8 cellular contexts compared by ENCODE assay signal in genomic region chr12:26271889-26272492, GRCh38.
DNase-seq lines count a peak whose midpoint lies in the region; FAIRE-seq and TF ChIP-seq lines count a peak whose summit lies in the region.

No MANE protein-coding gene starts in this region.

- dilution Hi-C loops in endothelial cell of umbilical vein (cut with MboI; ENCODE audit: extremely low pct_ligation_motif_present, low sequenced_read_pairs), result no loop called here

- intact Hi-C loops in endothelial cell of umbilical vein (cut with micrococcal nuclease), result loop anchor here (10.0 kb wide), 1 partner anchor 423 kb away; no protein-coding TSS in a partner anchor
- intact Hi-C loops in activated T-helper 2 cell treated with anti-CD3 and anti-CD28 coated beads, Interferon-gamma antibody, Interleukin-2, Interleukin-4, amounts not matched to agents 10 μg/mL and 5 μg/mL and 100 μg/mL, durations not matched to agents 14 hours and 24 hours and 36 hours (cut with micrococcal nuclease), result loop anchor here (10.0 kb wide), 1 partner anchor 147 kb away; the partner anchor contains the start of gene BHLHE41

- no peak overlapping the region for H3K4me3 Mint-ChIP-seq in activated T-helper 2 cell treated with anti-CD3 and anti-CD28 coated beads, Interferon-gamma antibody, Interleukin-2, Interleukin-4, amounts not matched to agents 10 μg/mL and 5 μg/mL and 100 μg/mL, durations not matched to agents 14 hours and 24 hours and 36 hours (ENCODE audit: low read depth)

- H3K36me3 ChIP-seq in ACC112 (ENCODE audit: insufficient read depth, low read length), result no peaks in the 10 kb centered on the region
- no peaks in the 10 kb centered on the region for H3K36me3 ChIP-seq in endothelial cell of umbilical vein (ENCODE audit: control insufficient read depth in 2 of 2, extremely low read depth in 1 of 2, insufficient read depth in 2 of 2, low read length in 2 of 2)

- H4K20me1 ChIP-seq in endothelial cell of umbilical vein (replicated peaks; ENCODE audit: control insufficient read depth, extremely low read depth, insufficient read depth, low read length), result no peaks in the 10 kb centered on the region

- peaks cover 51% of the 10 kb centered on the region for H3K4me1 ChIP-seq in ACC112 (ENCODE audit: control insufficient read depth, insufficient read depth, low read length, unreplicated experiment)
- peaks cover 34% of the 10 kb centered on the region for H3K4me1 ChIP-seq in endothelial cell of umbilical vein (ENCODE audit: control insufficient read depth, extremely low read depth, insufficient read depth, low read length)

- DNase-seq in HS-27A (ENCODE audit: low read depth) (peak; percentile 36), endothelial cell of umbilical vein (ENCODE audit: low read depth, low spot score) (peak; percentile 93), myocyte (ENCODE audit: low read depth) (peak; percentile 43), SHP77 (lab: John Stamatoyannopoulos, UW) (no peak), NCI-H2029 (lab: John Stamatoyannopoulos, UW) (no peak), NCI-H446 treated with DMSO at 0.1 percent for 48 hours (lab: John Stamatoyannopoulos, UW) (no peak)
- no peak for DNase-seq in activated T-helper 2 cell treated with anti-CD3 and anti-CD28 coated beads, Interferon-gamma antibody, Interleukin-2, Interleukin-4, amounts not matched to agents 10 μg/mL and 5 μg/mL and 100 μg/mL, durations not matched to agents 14 hours and 24 hours and 36 hours (ENCODE audit: low spot score)

- H3K4me3 ChIP-seq in ACC112 (ENCODE audit: low read depth, low read length), result no peak overlapping the region
- H3K4me3 ChIP-seq in endothelial cell of umbilical vein (replicated peaks in 1 of 3; ENCODE audit: insufficient read depth in 1 of 3, low read depth in 1 of 3, low read length in 3 of 3), result no peak overlapping the region

- FAIRE-seq in endothelial cell of umbilical vein (lab: Jason Lieb, UNC), result peak; percentile 74

- no peak for TF ChIP-seq CTCF in endothelial cell of umbilical vein (IDR thresholded peaks at IDR 0.05; ENCODE audit: extremely low read depth in 1 of 2, insufficient read depth in 1 of 2, low read depth in 1 of 2, low read length in 2 of 2)

- no peak overlapping the region for H3K27ac Mint-ChIP-seq in activated T-helper 2 cell treated with anti-CD3 and anti-CD28 coated beads, Interferon-gamma antibody, Interleukin-2, Interleukin-4, amounts not matched to agents 10 μg/mL and 5 μg/mL and 100 μg/mL, durations not matched to agents 14 hours and 24 hours and 36 hours

- H3K9me1 ChIP-seq in endothelial cell of umbilical vein (replicated peaks; ENCODE audit: control insufficient read depth, extremely low read depth, insufficient read depth, low read length), result no peaks in the 10 kb centered on the region

- H3K27ac ChIP-seq in ACC112 (ENCODE audit: low read depth, low read length) (peak overlapping the region; percentile 63; the same call in 1 of the 2 replicates), endothelial cell of umbilical vein (ENCODE audit: insufficient read depth, low read depth, low read length) (peak overlapping the region; percentile 43)

- H3K9ac ChIP-seq in endothelial cell of umbilical vein (replicated peaks; ENCODE audit: extremely low read depth, insufficient read depth, low read length), result no peak overlapping the region

- BruUV-seq in endothelial cell of umbilical vein (replicated peaks; lab: Mats Ljungman, UMichigan), result no TSS peak

- POLR2A ChIA-PET in endothelial cell of umbilical vein (lab: Charles Lee), result interaction anchor here (0.6 kb wide), 1 partner anchor 44 kb away, joined by 5 read pairs; no protein-coding TSS in a partner anchor

- no peaks in the 10 kb centered on the region for H3K27me3 ChIP-seq in ACC112 (ENCODE audit: insufficient read depth, low read length)
- H3K27me3 ChIP-seq in endothelial cell of umbilical vein (ENCODE audit: control insufficient read depth in 2 of 2, insufficient read depth in 2 of 2, low read length in 2 of 2), result no peaks in the 10 kb centered on the region

- no peaks in the 10 kb centered on the region for H3K36me3 Mint-ChIP-seq in activated T-helper 2 cell treated with anti-CD3 and anti-CD28 coated beads, Interferon-gamma antibody, Interleukin-2, Interleukin-4, amounts not matched to agents 10 μg/mL and 5 μg/mL and 100 μg/mL, durations not matched to agents 14 hours and 24 hours and 36 hours (ENCODE audit: low read depth)

- CTCF ChIA-PET in endothelial cell of umbilical vein (lab: Charles Lee), result interaction anchor here (0.8 to 1.7 kb wide), 7 partner anchors 12 to 429 kb away, joined by 3 to 9 read pairs (median 4); partner anchors contain the start of gene BHLHE41

- no peak overlapping the region for H3K4me2 ChIP-seq in endothelial cell of umbilical vein (ENCODE audit: insufficient read depth, low read length)

- TF ChIP-seq POLR2A in endothelial cell of umbilical vein (IDR thresholded peaks at IDR 0.05; ENCODE audit: low read depth, low read length), result no peak

- H3K27me3 Mint-ChIP-seq in activated T-helper 2 cell treated with anti-CD3 and anti-CD28 coated beads, Interferon-gamma antibody, Interleukin-2, Interleukin-4, amounts not matched to agents 10 μg/mL and 5 μg/mL and 100 μg/mL, durations not matched to agents 14 hours and 24 hours and 36 hours (ENCODE audit: low read depth), result peaks cover 19% of the 10 kb centered on the region

- no peaks in the 10 kb centered on the region for H3K9me3 Mint-ChIP-seq in activated T-helper 2 cell treated with anti-CD3 and anti-CD28 coated beads, Interferon-gamma antibody, Interleukin-2, Interleukin-4, amounts not matched to agents 10 μg/mL and 5 μg/mL and 100 μg/mL, durations not matched to agents 14 hours and 24 hours and 36 hours

- no peak overlapping the region for H2AFZ ChIP-seq in ACC112 (ENCODE audit: low read length, unreplicated experiment)
- peak overlapping the region; percentile 58 for H2AFZ ChIP-seq in endothelial cell of umbilical vein (ENCODE audit: low read depth, low read length)

- H3K79me2 ChIP-seq in ACC112 (ENCODE audit: control insufficient read depth, insufficient read depth, low read length, unreplicated experiment) (no peaks in the 10 kb centered on the region), endothelial cell of umbilical vein (ENCODE audit: control insufficient read depth, insufficient read depth, low read length) (no peaks in the 10 kb centered on the region)

- H3K4me1 Mint-ChIP-seq in activated T-helper 2 cell treated with anti-CD3 and anti-CD28 coated beads, Interferon-gamma antibody, Interleukin-2, Interleukin-4, amounts not matched to agents 10 μg/mL and 5 μg/mL and 100 μg/mL, durations not matched to agents 14 hours and 24 hours and 36 hours (ENCODE audit: low read depth), result peaks cover 17% of the 10 kb centered on the region

- no peaks in the 10 kb centered on the region for H3K9me3 ChIP-seq in endothelial cell of umbilical vein (replicated peaks; ENCODE audit: control insufficient read depth, insufficient read depth, low read length)

TF ChIP-seq in endothelial cell of umbilical vein, 7 proteins besides CTCF, POLR2A, EP300 and RAD21:
- TF ChIP-seq MAX (IDR thresholded peaks at IDR 0.05; ENCODE audit: insufficient read depth, insufficient read length), result no peak
TF ChIP-seq in endothelial cell of umbilical vein: peak in this region for 0.

Comparison
In these comparisons a context has a peak if more than half of its experiments do, and no peak if none do; other contexts are left out.
1. DNase-seq: peak in HS-27A (single experiment), endothelial cell of umbilical vein (single experiment) and myocyte (single experiment); none in SHP77 (0 of 2), NCI-H2029 (single experiment), activated T-helper 2 cell treated with anti-CD3 and anti-CD28 coated beads, Interferon-gamma antibody, Interleukin-2, Interleukin-4, amounts not matched to agents 10 μg/mL and 5 μg/mL and 100 μg/mL, durations not matched to agents 14 hours and 24 hours and 36 hours (single experiment) and NCI-H446 treated with DMSO at 0.1 percent for 48 hours (single experiment).